23 cellular contexts compared by ENCODE assay signal in the genomic region with DNA sequence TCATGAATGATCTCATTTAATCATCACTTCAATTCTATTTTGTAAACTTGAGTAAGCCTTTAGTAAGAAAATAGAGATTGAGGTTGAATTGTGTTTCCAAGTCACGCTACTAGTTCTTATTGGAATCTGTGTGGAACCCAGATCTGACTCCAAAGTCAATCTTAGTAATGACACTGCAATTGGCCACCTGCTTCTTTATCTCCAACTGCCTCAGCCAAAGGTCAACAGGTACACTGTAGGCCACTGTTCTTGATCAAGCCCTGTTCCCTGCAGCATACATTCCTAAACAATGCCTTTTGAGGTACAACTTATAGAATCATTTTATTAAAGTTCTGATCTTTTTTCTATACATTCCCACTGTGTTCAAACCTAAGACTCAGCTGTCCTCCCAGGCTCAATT. TPM values are rescaled to one million over a fixed set of nuclear protein-coding genes. Genes with fewer than 3 reads are reported as not detected.
DNase-seq lines count a peak whose midpoint lies in the region; ATAC-seq and TF ChIP-seq lines count a peak whose summit lies in the region.
"Had no signal": no experiment of that assay in that cellular context is flagged by ENCODE, and none has a peak within 500 bp of the region (broad histone marks: within the 10 kb centered on the region; RNA-seq: fewer than 3 reads in every experiment).

No MANE protein-coding gene starts in this region.

- H2AFZ ChIP-seq in hepatocyte: no peak overlapping the region
- H2AFZ ChIP-seq: GM23338 had no signal

- ATAC-seq in left lobe of liver: peak; percentile 84
- ATAC-seq: GM23338, HCT116 had no signal

- H3K9me3 ChIP-seq in hepatocyte (ENCODE audit: low read depth): no peaks in the 10 kb centered on the region
- H3K9me3 ChIP-seq in muscle layer of duodenum (ENCODE audit: control insufficient read depth in 1 of 2, low read length in 2 of 2): peaks cover 0 to 8% of the 10 kb centered on the region in 2 donors
- peaks cover 0 to 12% of the 10 kb centered on the region in 2 donors for H3K9me3 ChIP-seq in transverse colon

- no peak for TF ChIP-seq EP300 in transverse colon (IDR thresholded peaks at IDR 0.05; ENCODE audit: low read depth)

- H3K27ac ChIP-seq in hepatocyte (peak overlapping the region; percentile 51), muscle layer of duodenum (ENCODE audit: low read length) (peak overlapping the region; percentile 41), transverse colon (peak overlapping the region in 3 of 4 donors; percentile 29 to 36 (median 33))

- no peaks in the 10 kb centered on the region for H4K20me1 ChIP-seq in hepatocyte (ENCODE audit: insufficient read depth, poor library complexity, severe bottlenecking)

- H3K9me2 ChIP-seq in hepatocyte (replicated peaks; ENCODE audit: insufficient read depth): no peaks in the 10 kb centered on the region

- H3K79me2 ChIP-seq in hepatocyte: no peaks in the 10 kb centered on the region

- TF ChIP-seq POLR2A in transverse colon (IDR thresholded peaks at IDR 0.05): no peak

- H3K27me3 ChIP-seq in hepatocyte (no peaks in the 10 kb centered on the region), muscle layer of duodenum (ENCODE audit: low read depth, low read length) (no peaks in the 10 kb centered on the region), transverse colon (no peaks in the 10 kb centered on the region)

- 63% methylated on average over 1 of the region's 1 CpG for WGBS in hepatocyte (ENCODE audit: low lambda C conversion rate, missing lambda C conversion rate)
- WGBS in transverse colon (ENCODE audit: low coverage in 1 of 2), 2 donors: 50 to 83% methylated on average over 1 of the region's 1 CpG

- intact Hi-C loops in transverse colon (cut with DNase I; ENCODE audit: low total_unique reads): no loop called here

- DNase-seq in hepatocyte (ENCODE audit: low spot score): peak; percentile 23
- no peak for DNase-seq in left lobe of liver (ENCODE audit: low spot score)
- no peak for DNase-seq in transverse colon
- no peak for DNase-seq in NCI-H524 treated with DMSO at 0.1 percent for 48 hours (lab: John Stamatoyannopoulos, UW)
- DNase-seq in stimulated activated CD8-positive, alpha-beta memory T cell treated with anti-CD3 and anti-CD28 coated beads, Interleukin-4, amount 100 ng/mL, for 48 hours: no peak
- no peak for DNase-seq in NCI-H2107 treated with DMSO at 0.1 percent for 48 hours (lab: John Stamatoyannopoulos, UW; ENCODE audit: unreplicated experiment)
- DNase-seq: C1 segment of cervical spinal cord; Calu3; CD4-positive, alpha-beta memory T cell; COR-L47; DMS53; DMS79 treated with DMSO at 0.1 percent for 48 hours; GF-D8; H9 had no signal

- in situ Hi-C loops in transverse colon (cut with MboI; ENCODE audit: low pct_ligation_motif_present in 1 of 4, low pct_unique_long_range_greater_than_20kb in 1 of 4, low sequenced_read_pairs in 3 of 4): no loop called here

- H3K4me3 ChIP-seq in hepatocyte (no peak overlapping the region), muscle layer of duodenum (ENCODE audit: low read depth in 1 of 2, low read length in 2 of 2) (no peak overlapping the region), transverse colon (no peak overlapping the region)
- H3K4me3 ChIP-seq: GM23338 had no signal

- H3K4me1 ChIP-seq in hepatocyte (ENCODE audit: insufficient read depth) (peaks cover 6% of the 10 kb centered on the region), muscle layer of duodenum (ENCODE audit: control insufficient read depth in 1 of 2, insufficient read depth in 2 of 2, low read length in 2 of 2) (peaks cover 5 to 6% of the 10 kb centered on the region in 2 donors), transverse colon (peaks cover 0 to 30% (median 16%) of the 10 kb centered on the region in 4 donors)

- H3K4me2 ChIP-seq in hepatocyte: no peak overlapping the region
- H3K4me2 ChIP-seq: GM23338 had no signal

- no peak for TF ChIP-seq CTCF in hepatocyte (IDR thresholded peaks at IDR 0.05; ENCODE audit: poor library complexity)
- no peak for TF ChIP-seq CTCF in transverse colon (IDR thresholded peaks at IDR 0.05)

- no peaks in the 10 kb centered on the region for H3K36me3 ChIP-seq in hepatocyte (replicated peaks; ENCODE audit: insufficient read depth, low read depth)
- H3K36me3 ChIP-seq in muscle layer of duodenum (ENCODE audit: control insufficient read depth in 1 of 2, insufficient read depth in 2 of 2, low read length in 2 of 2): no peaks in the 10 kb centered on the region
- H3K36me3 ChIP-seq in transverse colon: no peaks in the 10 kb centered on the region

RNA-seq across cellular contexts. Expression of a gene that starts 45.5 kb away (rescaled TPM):
- total RNA-seq in hepatocyte (0.23 TPM in 1 of 2 replicates, not detected in the other), left lobe of liver (52.3 TPM), transverse colon (10 to 100 TPM in 1 of 4 donors, 1 to 10 TPM in 1, not detected in 2; 3.4 to 14.9 TPM)
- polyA plus RNA-seq in hepatocyte: 0.21 and 0.57 TPM in 2 replicates
- total RNA-seq: A172; A673; Calu3; CD4-positive, alpha-beta memory T cell; Daoy; G401; GM23338; H4; H9 had no signal
- polyA plus RNA-seq: BJ, GM23338 had no signal
